ENCODE assay signal across 2 cellular contexts in the genomic region with DNA sequence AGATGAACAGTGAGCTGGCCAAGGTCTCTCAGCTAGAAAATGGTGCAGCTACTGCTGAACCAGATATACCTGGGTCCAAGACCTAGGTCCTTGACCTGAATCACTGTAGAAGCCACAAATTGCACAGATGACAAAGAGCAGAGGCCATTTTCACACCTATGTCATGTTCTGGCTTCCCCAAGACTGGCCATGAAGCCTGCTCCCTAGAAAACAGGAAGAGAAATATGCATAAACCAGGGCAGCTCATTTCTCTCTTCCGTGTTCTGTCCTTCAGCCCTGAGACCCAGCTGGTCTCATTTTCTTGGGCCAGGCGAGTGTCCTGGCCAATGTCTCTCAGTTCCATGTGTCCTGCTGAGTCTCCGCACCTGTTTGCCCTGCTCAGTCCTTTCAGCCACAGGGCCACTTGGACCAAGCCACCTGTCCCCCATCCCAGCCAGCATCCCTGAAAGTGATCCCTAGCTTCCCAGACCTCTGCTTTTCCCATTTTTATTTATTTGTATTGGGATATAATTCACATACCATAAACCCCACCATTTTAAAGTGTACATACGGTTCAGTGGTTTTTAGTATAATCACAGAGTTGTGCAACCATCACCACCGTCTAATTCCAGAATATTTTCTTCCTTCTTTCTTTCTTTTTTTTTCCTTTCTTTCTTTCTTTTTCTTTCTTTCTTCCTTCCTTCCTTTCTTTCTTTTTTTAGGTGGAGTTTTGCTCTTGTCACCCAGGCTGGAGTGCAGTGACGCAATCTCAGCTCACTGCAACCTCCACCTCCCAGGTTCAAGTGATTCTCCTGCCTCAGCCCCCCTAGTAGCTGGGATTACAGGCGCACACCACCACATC.
TF ChIP-seq lines count a peak whose summit lies in the region.

No MANE protein-coding gene starts in this region.

TF ChIP-seq in HEK293, 187 proteins besides CTCF, POLR2A, EP300 and RAD21:
- TF ChIP-seq ZNF785 (tag by site-specific recombination; IDR thresholded peaks at IDR 0.05) (no peak), ZNF366 (tag by site-specific recombination; conservative IDR thresholded peaks at IDR 0.05) (peak; percentile 53)

TF ChIP-seq in GM12878, 131 proteins besides CTCF, POLR2A, EP300 and RAD21 (continues in another document):
- TF ChIP-seq JUNB (IDR thresholded peaks at IDR 0.05) = 0 out of 2 replicates have a peak, but pooled peaks have one; percentile 9
- no peak for TF ChIP-seq STAT3 (IDR thresholded peaks at IDR 0.05; ENCODE audit: low read depth, low read length)
- peak; percentile 80 for TF ChIP-seq MTA2 (IDR thresholded peaks at IDR 0.05; ENCODE audit: low read depth)
- TF ChIP-seq JUND (IDR thresholded peaks at IDR 0.05; ENCODE audit: low read depth, low read length) = no peak
- TF ChIP-seq, protein P1, sequence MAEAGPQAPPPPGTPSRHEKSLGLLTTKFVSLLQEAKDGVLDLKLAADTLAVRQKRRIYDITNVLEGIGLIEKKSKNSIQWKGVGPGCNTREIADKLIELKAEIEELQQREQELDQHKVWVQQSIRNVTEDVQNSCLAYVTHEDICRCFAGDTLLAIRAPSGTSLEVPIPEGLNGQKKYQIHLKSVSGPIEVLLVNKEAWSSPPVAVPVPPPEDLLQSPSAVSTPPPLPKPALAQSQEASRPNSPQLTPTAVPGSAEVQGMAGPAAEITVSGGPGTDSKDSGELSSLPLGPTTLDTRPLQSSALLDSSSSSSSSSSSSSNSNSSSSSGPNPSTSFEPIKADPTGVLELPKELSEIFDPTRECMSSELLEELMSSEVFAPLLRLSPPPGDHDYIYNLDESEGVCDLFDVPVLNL (IDR thresholded peaks at IDR 0.05; ENCODE audit: low read depth, low read length) = no peak
- TF ChIP-seq FOXK2 (IDR thresholded peaks at IDR 0.05) = no peak
- no peak for TF ChIP-seq SREBF2 (IDR thresholded peaks at IDR 0.05; ENCODE audit: low read length)
- TF ChIP-seq BRCA1 (IDR thresholded peaks at IDR 0.05; ENCODE audit: low read depth, low read length) = no peak
- TF ChIP-seq SMAD1 (IDR thresholded peaks at IDR 0.05; ENCODE audit: low read depth, partially characterized antibody) = no peak
- TF ChIP-seq EED (IDR thresholded peaks at IDR 0.05; ENCODE audit: low read depth) = 0 out of 2 replicates have a peak, but pooled peaks have one; percentile 17
- TF ChIP-seq POLR2AphosphoS2 (IDR thresholded peaks at IDR 0.05; ENCODE audit: low read depth, low read length) = no peak
- TF ChIP-seq, protein P2, sequence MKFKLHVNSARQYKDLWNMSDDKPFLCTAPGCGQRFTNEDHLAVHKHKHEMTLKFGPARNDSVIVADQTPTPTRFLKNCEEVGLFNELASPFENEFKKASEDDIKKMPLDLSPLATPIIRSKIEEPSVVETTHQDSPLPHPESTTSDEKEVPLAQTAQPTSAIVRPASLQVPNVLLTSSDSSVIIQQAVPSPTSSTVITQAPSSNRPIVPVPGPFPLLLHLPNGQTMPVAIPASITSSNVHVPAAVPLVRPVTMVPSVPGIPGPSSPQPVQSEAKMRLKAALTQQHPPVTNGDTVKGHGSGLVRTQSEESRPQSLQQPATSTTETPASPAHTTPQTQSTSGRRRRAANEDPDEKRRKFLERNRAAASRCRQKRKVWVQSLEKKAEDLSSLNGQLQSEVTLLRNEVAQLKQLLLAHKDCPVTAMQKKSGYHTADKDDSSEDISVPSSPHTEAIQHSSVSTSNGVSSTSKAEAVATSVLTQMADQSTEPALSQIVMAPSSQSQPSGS (IDR thresholded peaks at IDR 0.05; ENCODE audit: low read length) = no peak
- no peak for TF ChIP-seq RB1 (IDR thresholded peaks at IDR 0.05; ENCODE audit: borderline replicate concordance)
- TF ChIP-seq, protein P3, sequence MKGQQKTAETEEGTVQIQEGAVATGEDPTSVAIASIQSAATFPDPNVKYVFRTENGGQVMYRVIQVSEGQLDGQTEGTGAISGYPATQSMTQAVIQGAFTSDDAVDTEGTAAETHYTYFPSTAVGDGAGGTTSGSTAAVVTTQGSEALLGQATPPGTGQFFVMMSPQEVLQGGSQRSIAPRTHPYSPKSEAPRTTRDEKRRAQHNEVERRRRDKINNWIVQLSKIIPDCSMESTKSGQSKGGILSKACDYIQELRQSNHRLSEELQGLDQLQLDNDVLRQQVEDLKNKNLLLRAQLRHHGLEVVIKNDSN (IDR thresholded peaks at IDR 0.05; ENCODE audit: borderline replicate concordance, extremely low read length, insufficient read depth, low read depth, low read length) = no peak
- TF ChIP-seq, protein P4, sequence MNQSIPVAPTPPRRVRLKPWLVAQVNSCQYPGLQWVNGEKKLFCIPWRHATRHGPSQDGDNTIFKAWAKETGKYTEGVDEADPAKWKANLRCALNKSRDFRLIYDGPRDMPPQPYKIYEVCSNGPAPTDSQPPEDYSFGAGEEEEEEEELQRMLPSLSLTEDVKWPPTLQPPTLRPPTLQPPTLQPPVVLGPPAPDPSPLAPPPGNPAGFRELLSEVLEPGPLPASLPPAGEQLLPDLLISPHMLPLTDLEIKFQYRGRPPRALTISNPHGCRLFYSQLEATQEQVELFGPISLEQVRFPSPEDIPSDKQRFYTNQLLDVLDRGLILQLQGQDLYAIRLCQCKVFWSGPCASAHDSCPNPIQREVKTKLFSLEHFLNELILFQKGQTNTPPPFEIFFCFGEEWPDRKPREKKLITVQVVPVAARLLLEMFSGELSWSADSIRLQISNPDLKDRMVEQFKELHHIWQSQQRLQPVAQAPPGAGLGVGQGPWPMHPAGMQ (IDR thresholded peaks at IDR 0.05; ENCODE audit: borderline replicate concordance) = no peak
- no peak for TF ChIP-seq SMAD5 (IDR thresholded peaks at IDR 0.05; ENCODE audit: low read depth)
- peak; percentile 84; the same call in 1 of the 2 replicates for TF ChIP-seq SPI1 (IDR thresholded peaks at IDR 0.05; ENCODE audit: borderline replicate concordance, insufficient read depth, low read depth, low read length)
- TF ChIP-seq, protein P5, sequence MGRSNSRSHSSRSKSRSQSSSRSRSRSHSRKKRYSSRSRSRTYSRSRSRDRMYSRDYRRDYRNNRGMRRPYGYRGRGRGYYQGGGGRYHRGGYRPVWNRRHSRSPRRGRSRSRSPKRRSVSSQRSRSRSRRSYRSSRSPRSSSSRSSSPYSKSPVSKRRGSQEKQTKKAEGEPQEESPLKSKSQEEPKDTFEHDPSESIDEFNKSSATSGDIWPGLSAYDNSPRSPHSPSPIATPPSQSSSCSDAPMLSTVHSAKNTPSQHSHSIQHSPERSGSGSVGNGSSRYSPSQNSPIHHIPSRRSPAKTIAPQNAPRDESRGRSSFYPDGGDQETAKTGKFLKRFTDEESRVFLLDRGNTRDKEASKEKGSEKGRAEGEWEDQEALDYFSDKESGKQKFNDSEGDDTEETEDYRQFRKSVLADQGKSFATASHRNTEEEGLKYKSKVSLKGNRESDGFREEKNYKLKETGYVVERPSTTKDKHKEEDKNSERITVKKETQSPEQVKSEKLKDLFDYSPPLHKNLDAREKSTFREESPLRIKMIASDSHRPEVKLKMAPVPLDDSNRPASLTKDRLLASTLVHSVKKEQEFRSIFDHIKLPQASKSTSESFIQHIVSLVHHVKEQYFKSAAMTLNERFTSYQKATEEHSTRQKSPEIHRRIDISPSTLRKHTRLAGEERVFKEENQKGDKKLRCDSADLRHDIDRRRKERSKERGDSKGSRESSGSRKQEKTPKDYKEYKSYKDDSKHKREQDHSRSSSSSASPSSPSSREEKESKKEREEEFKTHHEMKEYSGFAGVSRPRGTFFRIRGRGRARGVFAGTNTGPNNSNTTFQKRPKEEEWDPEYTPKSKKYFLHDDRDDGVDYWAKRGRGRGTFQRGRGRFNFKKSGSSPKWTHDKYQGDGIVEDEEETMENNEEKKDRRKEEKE (IDR thresholded peaks at IDR 0.05) = no peak
- no peak for TF ChIP-seq SIX5 (IDR thresholded peaks at IDR 0.05; ENCODE audit: low read depth, low read length, severe bottlenecking)
- TF ChIP-seq SUZ12 (IDR thresholded peaks at IDR 0.05; ENCODE audit: unreplicated experiment) = no peak
- TF ChIP-seq HDAC6 (IDR thresholded peaks at IDR 0.05; ENCODE audit: unreplicated experiment) = no peak
- no peak for TF ChIP-seq KDM1A (IDR thresholded peaks at IDR 0.05; ENCODE audit: borderline replicate concordance)
- TF ChIP-seq, protein P6, sequence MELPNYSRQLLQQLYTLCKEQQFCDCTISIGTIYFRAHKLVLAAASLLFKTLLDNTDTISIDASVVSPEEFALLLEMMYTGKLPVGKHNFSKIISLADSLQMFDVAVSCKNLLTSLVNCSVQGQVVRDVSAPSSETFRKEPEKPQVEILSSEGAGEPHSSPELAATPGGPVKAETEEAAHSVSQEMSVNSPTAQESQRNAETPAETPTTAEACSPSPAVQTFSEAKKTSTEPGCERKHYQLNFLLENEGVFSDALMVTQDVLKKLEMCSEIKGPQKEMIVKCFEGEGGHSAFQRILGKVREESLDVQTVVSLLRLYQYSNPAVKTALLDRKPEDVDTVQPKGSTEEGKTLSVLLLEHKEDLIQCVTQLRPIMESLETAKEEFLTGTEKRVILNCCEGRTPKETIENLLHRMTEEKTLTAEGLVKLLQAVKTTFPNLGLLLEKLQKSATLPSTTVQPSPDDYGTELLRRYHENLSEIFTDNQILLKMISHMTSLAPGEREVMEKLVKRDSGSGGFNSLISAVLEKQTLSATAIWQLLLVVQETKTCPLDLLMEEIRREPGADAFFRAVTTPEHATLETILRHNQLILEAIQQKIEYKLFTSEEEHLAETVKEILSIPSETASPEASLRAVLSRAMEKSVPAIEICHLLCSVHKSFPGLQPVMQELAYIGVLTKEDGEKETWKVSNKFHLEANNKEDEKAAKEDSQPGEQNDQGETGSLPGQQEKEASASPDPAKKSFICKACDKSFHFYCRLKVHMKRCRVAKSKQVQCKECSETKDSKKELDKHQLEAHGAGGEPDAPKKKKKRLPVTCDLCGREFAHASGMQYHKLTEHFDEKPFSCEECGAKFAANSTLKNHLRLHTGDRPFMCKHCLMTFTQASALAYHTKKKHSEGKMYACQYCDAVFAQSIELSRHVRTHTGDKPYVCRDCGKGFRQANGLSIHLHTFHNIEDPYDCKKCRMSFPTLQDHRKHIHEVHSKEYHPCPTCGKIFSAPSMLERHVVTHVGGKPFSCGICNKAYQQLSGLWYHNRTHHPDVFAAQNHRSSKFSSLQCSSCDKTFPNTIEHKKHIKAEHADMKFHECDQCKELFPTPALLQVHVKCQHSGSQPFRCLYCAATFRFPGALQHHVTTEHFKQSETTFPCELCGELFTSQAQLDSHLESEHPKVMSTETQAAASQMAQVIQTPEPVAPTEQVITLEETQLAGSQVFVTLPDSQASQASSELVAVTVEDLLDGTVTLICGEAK (IDR thresholded peaks at IDR 0.05; ENCODE audit: borderline replicate concordance) = no peak
- TF ChIP-seq IKZF1 (conservative IDR thresholded peaks at IDR 0.05) = peak; percentile 91
- TF ChIP-seq CEBPB (IDR thresholded peaks at IDR 0.05; ENCODE audit: borderline replicate concordance in 1 of 2, low read depth in 2 of 2, low read length in 2 of 2) = no peak
- TF ChIP-seq, protein P7, sequence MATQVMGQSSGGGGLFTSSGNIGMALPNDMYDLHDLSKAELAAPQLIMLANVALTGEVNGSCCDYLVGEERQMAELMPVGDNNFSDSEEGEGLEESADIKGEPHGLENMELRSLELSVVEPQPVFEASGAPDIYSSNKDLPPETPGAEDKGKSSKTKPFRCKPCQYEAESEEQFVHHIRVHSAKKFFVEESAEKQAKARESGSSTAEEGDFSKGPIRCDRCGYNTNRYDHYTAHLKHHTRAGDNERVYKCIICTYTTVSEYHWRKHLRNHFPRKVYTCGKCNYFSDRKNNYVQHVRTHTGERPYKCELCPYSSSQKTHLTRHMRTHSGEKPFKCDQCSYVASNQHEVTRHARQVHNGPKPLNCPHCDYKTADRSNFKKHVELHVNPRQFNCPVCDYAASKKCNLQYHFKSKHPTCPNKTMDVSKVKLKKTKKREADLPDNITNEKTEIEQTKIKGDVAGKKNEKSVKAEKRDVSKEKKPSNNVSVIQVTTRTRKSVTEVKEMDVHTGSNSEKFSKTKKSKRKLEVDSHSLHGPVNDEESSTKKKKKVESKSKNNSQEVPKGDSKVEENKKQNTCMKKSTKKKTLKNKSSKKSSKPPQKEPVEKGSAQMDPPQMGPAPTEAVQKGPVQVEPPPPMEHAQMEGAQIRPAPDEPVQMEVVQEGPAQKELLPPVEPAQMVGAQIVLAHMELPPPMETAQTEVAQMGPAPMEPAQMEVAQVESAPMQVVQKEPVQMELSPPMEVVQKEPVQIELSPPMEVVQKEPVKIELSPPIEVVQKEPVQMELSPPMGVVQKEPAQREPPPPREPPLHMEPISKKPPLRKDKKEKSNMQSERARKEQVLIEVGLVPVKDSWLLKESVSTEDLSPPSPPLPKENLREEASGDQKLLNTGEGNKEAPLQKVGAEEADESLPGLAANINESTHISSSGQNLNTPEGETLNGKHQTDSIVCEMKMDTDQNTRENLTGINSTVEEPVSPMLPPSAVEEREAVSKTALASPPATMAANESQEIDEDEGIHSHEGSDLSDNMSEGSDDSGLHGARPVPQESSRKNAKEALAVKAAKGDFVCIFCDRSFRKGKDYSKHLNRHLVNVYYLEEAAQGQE (IDR thresholded peaks at IDR 0.05; ENCODE audit: low read depth, low read length) = no peak
- no peak for TF ChIP-seq BACH1 (IDR thresholded peaks at IDR 0.05; ENCODE audit: borderline replicate concordance)
- TF ChIP-seq SP1 (IDR thresholded peaks at IDR 0.05; ENCODE audit: low read depth, low read length) = no peak
- no peak for TF ChIP-seq KLF5 (IDR thresholded peaks at IDR 0.05; ENCODE audit: partially characterized antibody)
- peak; percentile 51; the same call in 1 of the 2 replicates for TF ChIP-seq RUNX3 (IDR thresholded peaks at IDR 0.05; ENCODE audit: low read length)
- TF ChIP-seq, protein P8, sequence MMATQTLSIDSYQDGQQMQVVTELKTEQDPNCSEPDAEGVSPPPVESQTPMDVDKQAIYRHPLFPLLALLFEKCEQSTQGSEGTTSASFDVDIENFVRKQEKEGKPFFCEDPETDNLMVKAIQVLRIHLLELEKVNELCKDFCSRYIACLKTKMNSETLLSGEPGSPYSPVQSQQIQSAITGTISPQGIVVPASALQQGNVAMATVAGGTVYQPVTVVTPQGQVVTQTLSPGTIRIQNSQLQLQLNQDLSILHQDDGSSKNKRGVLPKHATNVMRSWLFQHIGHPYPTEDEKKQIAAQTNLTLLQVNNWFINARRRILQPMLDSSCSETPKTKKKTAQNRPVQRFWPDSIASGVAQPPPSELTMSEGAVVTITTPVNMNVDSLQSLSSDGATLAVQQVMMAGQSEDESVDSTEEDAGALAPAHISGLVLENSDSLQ (IDR thresholded peaks at IDR 0.05) = no peak
